In the genomic region with DNA sequence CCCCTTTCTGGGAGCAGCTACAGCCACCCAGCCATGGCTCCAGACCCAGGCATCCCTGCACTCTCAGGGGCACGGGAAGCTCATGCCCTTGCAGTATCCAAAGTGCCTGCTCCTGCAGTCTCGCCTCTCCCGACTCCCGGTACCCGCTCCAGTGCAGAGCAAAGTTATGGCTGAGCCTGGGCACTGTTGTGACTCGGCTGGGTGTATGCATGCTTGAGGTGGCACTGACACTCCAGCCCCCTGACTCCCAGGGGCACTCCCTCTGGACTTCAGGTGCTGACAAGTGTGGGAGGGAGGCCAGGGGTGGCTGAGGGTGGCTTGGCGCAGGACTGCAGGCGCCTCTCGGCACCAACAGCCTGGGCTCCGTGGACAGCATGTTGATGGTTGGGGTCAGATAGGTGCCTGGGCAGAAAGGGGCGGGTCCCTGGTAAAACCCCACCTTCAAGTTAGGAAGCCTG, we compare ENCODE assay signal across 17 cellular contexts.
DNase-seq lines count a peak whose midpoint lies in the region; ATAC-seq and TF ChIP-seq lines count a peak whose summit lies in the region.
"Had no signal": no experiment of that assay in that cellular context is flagged by ENCODE, and none has a peak within 500 bp of the region (broad histone marks: within the 10 kb centered on the region; RNA-seq: fewer than 3 reads in every experiment).

No MANE protein-coding gene starts in this region.

- no peak overlapping the region for H3K27ac Mint-ChIP-seq in WTC11
- no peak overlapping the region for H3K27ac Mint-ChIP-seq in chondrocyte (ENCODE audit: unreplicated experiment)
- H3K27ac Mint-ChIP-seq in stimulated activated memory B cell treated with anti-CD40 and anti-IgM and Interleukin-4, amounts not matched to agents 10 μg/mL and 1 μg/mL and 100 μg/mL, for 72 hours, result no peak overlapping the region
- H3K27ac Mint-ChIP-seq: CD8-positive, alpha-beta T cell; HFFc6 had no signal

- H3K4me2 ChIP-seq in neuronal stem cell (ENCODE audit: insufficient read depth, low read length, poor library complexity, severe bottlenecking), result no peak overlapping the region
- H3K4me2 ChIP-seq: A549 had no signal

- H3K9me3 ChIP-seq in neuronal stem cell (replicated peaks in 1 of 2; ENCODE audit: control insufficient read depth in 2 of 2, insufficient read depth in 1 of 2, low read depth in 1 of 2, low read length in 2 of 2), result no peaks in the 10 kb centered on the region
- H3K9me3 ChIP-seq: A549, Caco-2 had no signal

- CTCF ChIA-PET in WTC11 (lab: Charles Lee), result no interaction called here

- peak overlapping the region; percentile 51 for H2AK5ac ChIP-seq in neuronal stem cell (ENCODE audit: low read depth, low read length)

- peaks cover 0 to 2% (median 0%) of the 10 kb centered on the region in 3 experiments for H3K27me3 ChIP-seq in neuronal stem cell (ENCODE audit: control insufficient read depth in 3 of 3, insufficient read depth in 3 of 3, low read depth in 1 of 3, low read length in 3 of 3)

- H3K27me3 Mint-ChIP-seq in WTC11 (ENCODE audit: low read depth) (no peaks in the 10 kb centered on the region; the same call in 1 of the 2 replicates), chondrocyte (ENCODE audit: low read depth) (no peaks in the 10 kb centered on the region)
- no peaks in the 10 kb centered on the region for H3K27me3 Mint-ChIP-seq in stimulated activated memory B cell treated with anti-CD40 and anti-IgM and Interleukin-4, amounts not matched to agents 10 μg/mL and 1 μg/mL and 100 μg/mL, for 72 hours

- no peak overlapping the region for H3K4ac ChIP-seq in neuronal stem cell (ENCODE audit: low read length)

- peak overlapping the region; percentile 1 for H3K18ac ChIP-seq in neuronal stem cell (ENCODE audit: low read length)

- H3K4me1 ChIP-seq in neuronal stem cell (ENCODE audit: control insufficient read depth in 2 of 2, insufficient read depth in 1 of 2, low read depth in 1 of 2, low read length in 2 of 2), result peaks cover 2% of the 10 kb centered on the region in 2 donors
- H3K4me1 ChIP-seq: A549, Caco-2 had no signal

- no CpG with 5 or more reads among the region's 11 CpGs for WGBS in neuronal stem cell (ENCODE audit: extremely low coverage in 2 of 2, insufficient read length in 2 of 2, insufficient replicate concordance in 1 of 2), 2 donors

- H3K9ac ChIP-seq in neuronal stem cell (ENCODE audit: low read depth, low read length, poor library complexity), result no peak overlapping the region

- no peak overlapping the region for H2BK12ac ChIP-seq in neuronal stem cell (ENCODE audit: low read length)

- H3K23ac ChIP-seq in neuronal stem cell (ENCODE audit: low read depth, low read length, poor library complexity), result no peak overlapping the region

- H3K4me1 Mint-ChIP-seq in WTC11 (peaks cover 17% of the 10 kb centered on the region), chondrocyte (ENCODE audit: low read depth) (no peaks in the 10 kb centered on the region)
- no peaks in the 10 kb centered on the region for H3K4me1 Mint-ChIP-seq in stimulated activated memory B cell treated with anti-CD40 and anti-IgM and Interleukin-4, amounts not matched to agents 10 μg/mL and 1 μg/mL and 100 μg/mL, for 72 hours

- H3K4me3 Mint-ChIP-seq in WTC11 (no peak overlapping the region), chondrocyte (ENCODE audit: unreplicated experiment) (no peak overlapping the region)
- H3K4me3 Mint-ChIP-seq in stimulated activated memory B cell treated with anti-CD40 and anti-IgM and Interleukin-4, amounts not matched to agents 10 μg/mL and 1 μg/mL and 100 μg/mL, for 72 hours, result no peak overlapping the region
- H3K4me3 Mint-ChIP-seq: CD14-positive monocyte; CD8-positive, alpha-beta T cell; HFFc6 had no signal

- no peaks in the 10 kb centered on the region for H3K36me3 ChIP-seq in neuronal stem cell (replicated peaks in 1 of 2; ENCODE audit: control insufficient read depth in 2 of 2, insufficient read depth in 2 of 2, low read length in 2 of 2)

- peak; percentile 9 for DNase-seq in WTC11 (ENCODE audit: low spot score)
- DNase-seq in chondrocyte (ENCODE audit: low spot score), result peak; percentile 79
- no peak for DNase-seq in neuronal stem cell (ENCODE audit: low spot score)
- DNase-seq in stimulated activated CD4-positive, alpha-beta T cell treated with anti-CD3 and anti-CD28 coated beads, Interleukin-4, amount 100 ng/mL, for 24 hours, result no peak
- DNase-seq in ureter (ENCODE audit: low spot score), result no peak
- no peak for DNase-seq in COR-L47 (lab: John Stamatoyannopoulos, UW)
- DNase-seq: Caco-2; CD8-positive, alpha-beta T cell; DND-41; GDM1; GOT3; HCEC 1CT; HFFc6 had no signal

- no peak for TF ChIP-seq CTCF in WTC11 (IDR thresholded peaks at IDR 0.05)
- TF ChIP-seq CTCF in chondrocyte (IDR thresholded peaks at IDR 0.05), result no peak

- POLR2A ChIA-PET in WTC11 (lab: Charles Lee), result no interaction called here

- no peaks in the 10 kb centered on the region for H3K36me3 Mint-ChIP-seq in WTC11
- no peaks in the 10 kb centered on the region for H3K36me3 Mint-ChIP-seq in chondrocyte (ENCODE audit: low read depth)
- H3K36me3 Mint-ChIP-seq in stimulated activated memory B cell treated with anti-CD40 and anti-IgM and Interleukin-4, amounts not matched to agents 10 μg/mL and 1 μg/mL and 100 μg/mL, for 72 hours, result no peaks in the 10 kb centered on the region
- H3K36me3 Mint-ChIP-seq: CD8-positive, alpha-beta T cell had no signal

- H4K8ac ChIP-seq in neuronal stem cell (ENCODE audit: low read depth, low read length), result no peak overlapping the region

- no peak overlapping the region for H3K27ac ChIP-seq in neuronal stem cell (replicated peaks; ENCODE audit: low read length)
- H3K27ac ChIP-seq: A549 had no signal

- H3K9me3 Mint-ChIP-seq in WTC11, result no peaks in the 10 kb centered on the region
- no peaks in the 10 kb centered on the region for H3K9me3 Mint-ChIP-seq in chondrocyte (ENCODE audit: low read depth)
- peaks cover 2% of the 10 kb centered on the region for H3K9me3 Mint-ChIP-seq in stimulated activated memory B cell treated with anti-CD40 and anti-IgM and Interleukin-4, amounts not matched to agents 10 μg/mL and 1 μg/mL and 100 μg/mL, for 72 hours
- H3K9me3 Mint-ChIP-seq: HFFc6 had no signal

- no peak overlapping the region for H3K4me3 ChIP-seq in neuronal stem cell (ENCODE audit: low read length in 2 of 2)
- H3K4me3 ChIP-seq: A549 had no signal

- H2BK120ac ChIP-seq in neuronal stem cell (ENCODE audit: low read depth, low read length), result no peak overlapping the region

- no peak overlapping the region for H2BK5ac ChIP-seq in neuronal stem cell (ENCODE audit: low read length)

- H2BK15ac ChIP-seq in neuronal stem cell (ENCODE audit: low read length), result no peak overlapping the region

- no peak overlapping the region for H4K91ac ChIP-seq in neuronal stem cell (ENCODE audit: low read depth, low read length, poor library complexity)

- ATAC-seq in WTC11, result peak; percentile 20
- ATAC-seq in stimulated activated memory B cell treated with anti-CD40 and anti-IgM and Interleukin-4, amounts not matched to agents 10 μg/mL and 1 μg/mL and 100 μg/mL, for 72 hours, result peak; percentile 24
- ATAC-seq: A549; CD8-positive, alpha-beta T cell; HepG2 had no signal

- H3K14ac ChIP-seq in neuronal stem cell (ENCODE audit: low read length), result no peak overlapping the region

- H3K79me1 ChIP-seq in neuronal stem cell (ENCODE audit: low read depth, low read length), result no peaks in the 10 kb centered on the region

- H2AFZ ChIP-seq in neuronal stem cell (ENCODE audit: low read length), result no peak overlapping the region

TF ChIP-seq in WTC11, 78 proteins besides CTCF, POLR2A, EP300 and RAD21:
- no peak for TF ChIP-seq NR1H2 (CRISPR knock-in tag; IDR thresholded peaks at IDR 0.05)

Comparison
In these comparisons a context has a peak if more than half of its experiments do, and no peak if none do; other contexts are left out.
1. DNase-seq: peak in WTC11 (single experiment) and chondrocyte (single experiment); none in neuronal stem cell (single experiment), stimulated activated CD4-positive, alpha-beta T cell treated with anti-CD3 and anti-CD28 coated beads, Interleukin-4, amount 100 ng/mL, for 24 hours (single experiment), ureter (single experiment) and COR-L47 (single experiment).